In genomic region chr3:189301479-189301878, GRCh38 we compare ENCODE assay signal across 17 cellular contexts.
A peak's percentile ranks its signal among the peaks of the same experiment; 100 is the strongest.
DNase-seq lines count a peak whose midpoint lies in the region; ATAC-seq, FAIRE-seq and TF ChIP-seq lines count a peak whose summit lies in the region.
"Had no signal": no experiment of that assay in that cellular context is flagged by ENCODE, and none has a peak within 500 bp of the region (broad histone marks: within the 10 kb centered on the region; RNA-seq: fewer than 3 reads in every experiment).

No MANE protein-coding gene starts in this region.

- H3K18ac ChIP-seq in H1 (ENCODE audit: extremely low read depth, low read length) = no peak overlapping the region

- peak overlapping the region; percentile 22 for H3K27ac Mint-ChIP-seq in activated CD8-positive, alpha-beta T cell treated with anti-CD3 and anti-CD28 coated beads, Interleukin-2, amount 10 ng/mL, durations not matched to agents 7 days and 5 days
- no peak overlapping the region for H3K27ac Mint-ChIP-seq in activated CD8-positive, alpha-beta T cell treated with anti-CD3 and anti-CD28 coated beads for 36 hours
- no peak overlapping the region for H3K27ac Mint-ChIP-seq in GM23338
- H3K27ac Mint-ChIP-seq: B cell; CD4-positive, alpha-beta T cell had no signal

- H3K4ac ChIP-seq in H1 (replicated peaks; ENCODE audit: insufficient read length, low read depth, low read length) = no peak overlapping the region

- H2AFZ ChIP-seq in H1 (ENCODE audit: low read length) (no peak overlapping the region), GM23338 (no peak overlapping the region)
- H2AFZ ChIP-seq: GM23248 had no signal

- POLR2A ChIA-PET in activated CD8-positive, alpha-beta T cell treated with anti-CD3 and anti-CD28 coated beads, Interleukin-2, amount 10 ng/mL, durations not matched to agents 7 days and 5 days (lab: Charles Lee) = no interaction called here
- POLR2A ChIA-PET in activated CD8-positive, alpha-beta T cell treated with anti-CD3 and anti-CD28 coated beads for 36 hours (lab: Charles Lee) = no interaction called here
- POLR2A ChIA-PET in H1 (lab: Charles Lee; ENCODE audit: partially characterized antibody) = no interaction called here

- H3K27ac ChIP-seq in H1 (ENCODE audit: low read depth, low read length) (no peak overlapping the region), thyroid gland (peak overlapping the region in 2 of 3 donors; percentile 48 to 55), GM23338 (ENCODE audit: low read depth) (no peak overlapping the region)
- H3K27ac ChIP-seq: GM23248 had no signal

- peaks cover 2 to 11% (median 4%) of the 10 kb centered on the region in 4 experiments; a peak in 5 of 7 replicates for H3K4me1 ChIP-seq in H1 (replicated peaks in 1 of 4; ENCODE audit: control insufficient read depth in 3 of 4, insufficient read depth in 4 of 4, low read length in 3 of 4)
- peaks cover 34 to 37% of the 10 kb centered on the region in 2 donors for H3K4me1 ChIP-seq in thyroid gland
- H3K4me1 ChIP-seq in GM23338 (ENCODE audit: insufficient read depth) = peaks cover 22% of the 10 kb centered on the region

- H3K9me2 ChIP-seq in GM23338 (ENCODE audit: insufficient read depth) = peaks cover 8% of the 10 kb centered on the region

- H2BK5ac ChIP-seq in H1 (ENCODE audit: low read depth, low read length) = no peak overlapping the region

- DNase-seq in activated CD8-positive, alpha-beta T cell treated with anti-CD3 and anti-CD28 coated beads, Interleukin-2, amount 10 ng/mL, durations not matched to agents 7 days and 5 days = no peak
- no peak for DNase-seq in activated CD8-positive, alpha-beta T cell treated with anti-CD3 and anti-CD28 coated beads for 36 hours
- DNase-seq in NCI-H146 treated with DMSO at 0.1 percent for 48 hours (lab: John Stamatoyannopoulos, UW; ENCODE audit: unreplicated experiment) (peak; percentile 98), H1 (ENCODE audit: low read depth in 1 of 2, low spot score in 2 of 2) (no peak), thyroid gland (no peak), GM23338 (ENCODE audit: low spot score) (no peak)
- DNase-seq: C1 segment of cervical spinal cord; Calu3; CD4-positive, alpha-beta T cell; DMS 273 treated with DMSO at 0.1 percent for 48 hours; DMS79; GM23248; H9 had no signal

- no peak for TF ChIP-seq RAD21 in H1 (IDR thresholded peaks at IDR 0.05 in 1 of 2, conservative IDR thresholded peaks at IDR 0.05 in 1 of 2; ENCODE audit: low read depth in 2 of 2, low read length in 2 of 2)

- H3F3A ChIP-seq in GM23338 (replicated peaks; ENCODE audit: low read depth) = no peaks in the 10 kb centered on the region

- H2BK20ac ChIP-seq in H1 (ENCODE audit: low read length) = no peak overlapping the region

- intact Hi-C loops in activated CD8-positive, alpha-beta T cell treated with anti-CD3 and anti-CD28 coated beads for 36 hours (cut with micrococcal nuclease) = no loop called here
- intact Hi-C loops in thyroid gland (cut with DNase I) = no loop called here

- H4K20me1 ChIP-seq in H1 (replicated peaks in 1 of 2; ENCODE audit: control insufficient read depth in 1 of 2, insufficient read depth in 2 of 2, low read length in 2 of 2) (no peaks in the 10 kb centered on the region), GM23338 (replicated peaks; ENCODE audit: insufficient read depth) (no peaks in the 10 kb centered on the region)

- H3K79me1 ChIP-seq in H1 (ENCODE audit: low read depth, low read length) = no peaks in the 10 kb centered on the region

- H3K36me3 ChIP-seq in H1 (ENCODE audit: control insufficient read depth in 2 of 4, insufficient read depth in 4 of 4, low read length in 3 of 4) (no peaks in the 10 kb centered on the region; a peak in 1 of 8 replicates), thyroid gland (no peaks in the 10 kb centered on the region), GM23338 (ENCODE audit: insufficient read depth) (no peaks in the 10 kb centered on the region)

- H3K56ac ChIP-seq in H1 (replicated peaks; ENCODE audit: insufficient read length, low read depth, low read length) = no peak overlapping the region

- TF ChIP-seq EP300 in H1 (IDR thresholded peaks at IDR 0.05; ENCODE audit: borderline replicate concordance in 1 of 2, low read depth in 2 of 2, low read length in 2 of 2) = no peak

- no peak for ATAC-seq in activated CD8-positive, alpha-beta T cell treated with anti-CD3 and anti-CD28 coated beads, Interleukin-2, amount 10 ng/mL, durations not matched to agents 7 days and 5 days
- no peak for ATAC-seq in activated CD8-positive, alpha-beta T cell treated with anti-CD3 and anti-CD28 coated beads for 36 hours
- ATAC-seq in GM18519 (IDR thresholded peaks at IDR 0.05; ENCODE audit: low FRiP score, unreplicated experiment) = no peak
- no peak for ATAC-seq in GM23338
- ATAC-seq: GM12878 had no signal

- H4K8ac ChIP-seq in H1 (ENCODE audit: extremely low read depth, insufficient read depth, low read length) = no peak overlapping the region

- no peak overlapping the region for H3K14ac ChIP-seq in H1 (ENCODE audit: insufficient read length)

- no peak overlapping the region for H2BK120ac ChIP-seq in H1 (replicated peaks; ENCODE audit: low read depth, low read length)

- H3K23ac ChIP-seq in H1 (ENCODE audit: insufficient read length) = no peak overlapping the region

- no peak overlapping the region for H3K4me3 ChIP-seq in H1 (ENCODE audit: extremely low read depth in 1 of 4, insufficient read depth in 2 of 4, low read depth in 3 of 4, low read length in 4 of 4)
- H3K4me3 ChIP-seq in thyroid gland (replicated peaks in 1 of 3) = no peak overlapping the region
- no peak overlapping the region for H3K4me3 ChIP-seq in GM23338
- H3K4me3 ChIP-seq: GM12878, GM23248 had no signal

- H3K9me3 ChIP-seq in H1 (ENCODE audit: insufficient read depth in 2 of 2, low read depth in 1 of 2, low read length in 1 of 2) = no peaks in the 10 kb centered on the region
- no peaks in the 10 kb centered on the region for H3K9me3 ChIP-seq in thyroid gland

- no peak overlapping the region for H4K91ac ChIP-seq in H1 (replicated peaks; ENCODE audit: insufficient read length, low read length)

- no peaks in the 10 kb centered on the region for H3K23me2 ChIP-seq in H1 (ENCODE audit: low read depth, low read length)

- no peak for TF ChIP-seq POLR2A in H1 (IDR thresholded peaks at IDR 0.05; ENCODE audit: control extremely low read depth in 1 of 2, low read depth in 2 of 2, low read length in 2 of 2)
- TF ChIP-seq POLR2A in thyroid gland (IDR thresholded peaks at IDR 0.05) = no peak

- 0 out of 2 replicates have a peak overlapping the region, but pooled peaks have one; percentile 5 for H2BK15ac ChIP-seq in H1 (ENCODE audit: low read length)

- FAIRE-seq in H1 (lab: Jason Lieb, UNC) = no peak
- FAIRE-seq: GM12878, GM18507 had no signal

- H3K36me3 Mint-ChIP-seq in activated CD8-positive, alpha-beta T cell treated with anti-CD3 and anti-CD28 coated beads, Interleukin-2, amount 10 ng/mL, durations not matched to agents 7 days and 5 days (ENCODE audit: low read depth) = peaks cover 7% of the 10 kb centered on the region
- H3K36me3 Mint-ChIP-seq in activated CD8-positive, alpha-beta T cell treated with anti-CD3 and anti-CD28 coated beads for 36 hours (ENCODE audit: low read depth) = no peaks in the 10 kb centered on the region
- H3K36me3 Mint-ChIP-seq in GM23338 (ENCODE audit: low read depth) = no peaks in the 10 kb centered on the region

- H2BK12ac ChIP-seq in H1 (ENCODE audit: low read depth, low read length) = no peak overlapping the region

- CTCF ChIA-PET in activated CD8-positive, alpha-beta T cell treated with anti-CD3 and anti-CD28 coated beads, Interleukin-2, amount 10 ng/mL, durations not matched to agents 7 days and 5 days (lab: Charles Lee) = interaction anchor here (1.0 kb wide), 1 partner anchor 29 kb away, joined by 3 read pairs; no protein-coding TSS in a partner anchor
- CTCF ChIA-PET in activated CD8-positive, alpha-beta T cell treated with anti-CD3 and anti-CD28 coated beads for 36 hours (lab: Charles Lee) = no interaction called here
- CTCF ChIA-PET in H1 (lab: Charles Lee; ENCODE audit: partially characterized antibody) = interaction anchor here (1.2 kb wide), 1 partner anchor 87 kb away, joined by 3 read pairs; no protein-coding TSS in a partner anchor

- H3K4me2 ChIP-seq in H1 (ENCODE audit: insufficient read depth in 1 of 2, low read depth in 2 of 2, low read length in 2 of 2) (no peak overlapping the region), GM23338 (no peak overlapping the region)

- WGBS in H1 (ENCODE audit: extremely low coverage in 1 of 2, insufficient coverage in 1 of 2, insufficient read length in 1 of 2, insufficient replicate concordance in 2 of 2, low coverage in 1 of 2, low lambda C conversion rate in 2 of 2, missing lambda C conversion rate in 1 of 2), 2 experiments = 94% methylated on average over 2 of the region's 2 CpGs; no CpG with 5 or more reads in 1 of the 2 experiments
- WGBS in thyroid gland, 2 donors = 88% methylated on average over 2 of the region's 2 CpGs

- TF ChIP-seq CTCF in activated CD8-positive, alpha-beta T cell treated with anti-CD3 and anti-CD28 coated beads for 36 hours (IDR thresholded peaks at IDR 0.05) = no peak
- TF ChIP-seq CTCF in H1 (IDR thresholded peaks at IDR 0.05; ENCODE audit: control extremely low read depth in 1 of 3, insufficient read depth in 1 of 3, low read depth in 1 of 3, low read length in 3 of 3) (no peak), thyroid gland (IDR thresholded peaks at IDR 0.05) (no peak), GM23338 (conservative IDR thresholded peaks at IDR 0.05; ENCODE audit: low read depth in 2 of 2) (no peak)

- no peak overlapping the region for H2AK5ac ChIP-seq in H1 (ENCODE audit: low read depth, low read length)

- no peak overlapping the region for H4K5ac ChIP-seq in H1 (ENCODE audit: insufficient read length, low read depth, low read length)

- peaks cover 20% of the 10 kb centered on the region for H3K4me1 Mint-ChIP-seq in activated CD8-positive, alpha-beta T cell treated with anti-CD3 and anti-CD28 coated beads, Interleukin-2, amount 10 ng/mL, durations not matched to agents 7 days and 5 days (ENCODE audit: low read depth)
- H3K4me1 Mint-ChIP-seq in activated CD8-positive, alpha-beta T cell treated with anti-CD3 and anti-CD28 coated beads for 36 hours (ENCODE audit: low read depth) = peaks cover 56% of the 10 kb centered on the region
- peaks cover 20% of the 10 kb centered on the region for H3K4me1 Mint-ChIP-seq in GM23338
- H3K4me1 Mint-ChIP-seq: B cell had no signal

- H3K27me3 ChIP-seq in H1 (replicated peaks in 1 of 4; ENCODE audit: control insufficient read depth in 3 of 4, extremely low read depth in 1 of 4, insufficient read depth in 3 of 4, low read length in 3 of 4) (no peaks in the 10 kb centered on the region), thyroid gland (no peaks in the 10 kb centered on the region), GM23338 (ENCODE audit: insufficient read depth) (no peaks in the 10 kb centered on the region)

- no peak overlapping the region for H3K9ac ChIP-seq in H1 (replicated peaks in 1 of 4; ENCODE audit: extremely low read depth in 1 of 4, low read depth in 3 of 4, low read length in 3 of 4)
- H3K9ac ChIP-seq: GM23248 had no signal

- H3K9me3 Mint-ChIP-seq in activated CD8-positive, alpha-beta T cell treated with anti-CD3 and anti-CD28 coated beads, Interleukin-2, amount 10 ng/mL, durations not matched to agents 7 days and 5 days (ENCODE audit: insufficient read depth) = no peaks in the 10 kb centered on the region
- H3K9me3 Mint-ChIP-seq in activated CD8-positive, alpha-beta T cell treated with anti-CD3 and anti-CD28 coated beads for 36 hours = no peaks in the 10 kb centered on the region
- no peaks in the 10 kb centered on the region for H3K9me3 Mint-ChIP-seq in GM23338
- H3K9me3 Mint-ChIP-seq: CD4-positive, alpha-beta T cell; H9 had no signal

- H3K4me3 Mint-ChIP-seq in activated CD8-positive, alpha-beta T cell treated with anti-CD3 and anti-CD28 coated beads, Interleukin-2, amount 10 ng/mL, durations not matched to agents 7 days and 5 days = no peak overlapping the region
- no peak overlapping the region for H3K4me3 Mint-ChIP-seq in activated CD8-positive, alpha-beta T cell treated with anti-CD3 and anti-CD28 coated beads for 36 hours
- no peak overlapping the region for H3K4me3 Mint-ChIP-seq in GM23338
- H3K4me3 Mint-ChIP-seq: B cell; CD4-positive, alpha-beta T cell; H9 had no signal

- H3K27me3 Mint-ChIP-seq in activated CD8-positive, alpha-beta T cell treated with anti-CD3 and anti-CD28 coated beads, Interleukin-2, amount 10 ng/mL, durations not matched to agents 7 days and 5 days (ENCODE audit: low read depth) = no peaks in the 10 kb centered on the region
- H3K27me3 Mint-ChIP-seq in activated CD8-positive, alpha-beta T cell treated with anti-CD3 and anti-CD28 coated beads for 36 hours = no peaks in the 10 kb centered on the region
- no peaks in the 10 kb centered on the region for H3K27me3 Mint-ChIP-seq in GM23338 (ENCODE audit: insufficient read depth, low read depth, poor library complexity)
- H3K27me3 Mint-ChIP-seq: B cell; CD4-positive, alpha-beta T cell had no signal

- H3K79me2 ChIP-seq in H1 (ENCODE audit: control insufficient read depth in 1 of 2, insufficient read depth in 2 of 2, low read length in 2 of 2) (no peaks in the 10 kb centered on the region), GM23338 (replicated peaks; ENCODE audit: insufficient read depth) (no peaks in the 10 kb centered on the region)

Comparison
In these comparisons a context has a peak if more than half of its experiments do, and no peak if none do; other contexts are left out.
1. H3K27ac ChIP-seq: peak in thyroid gland (2 of 3); none in H1 (single experiment) and GM23338 (single experiment).